In genomic region chr12:111598637-111599458, GRCh38 we compare ENCODE assay signal across 8 cellular contexts. TPM values are rescaled to one million over a fixed set of nuclear protein-coding genes. Genes with fewer than 3 reads are reported as not detected.
DNase-seq lines count a peak whose midpoint lies in the region; ATAC-seq and TF ChIP-seq lines count a peak whose summit lies in the region.

TSS of gene ATXN2 (minus strand) at chr12:111599315. CDS start at chr12:111599034, 281 bp downstream.

- H3K36me3 ChIP-seq in right atrium auricular region: no peaks in the 10 kb centered on the region

- no peaks in the 10 kb centered on the region for H3K9me3 ChIP-seq in right atrium auricular region

- H3K27me3 ChIP-seq in right atrium auricular region: no peaks in the 10 kb centered on the region

- no peak for TF ChIP-seq CTCF in right atrium auricular region (IDR thresholded peaks at IDR 0.05)

- H3K27ac ChIP-seq in right atrium auricular region: peak within 1 kb of the TSS; percentile 93 to 96

- DNase-seq in D341Med (ENCODE audit: low spot score) (peak; percentile 95), HuH-7 (ENCODE audit: low spot score) (peak; percentile 80), SK-N-DZ (ENCODE audit: low spot score) (peak; percentile 23), amniotic epithelial cell (ENCODE audit: low read depth) (peak; percentile 50), right atrium auricular region (ENCODE audit: low spot score) (no peak), pulmonary artery endothelial cell (ENCODE audit: low read depth, low spot score) (no peak), NCI-H128 (lab: John Stamatoyannopoulos, UW; ENCODE audit: unreplicated experiment) (no peak)

- ATAC-seq in GM21447 (IDR thresholded peaks at IDR 0.05; ENCODE audit: unreplicated experiment): peak; percentile 44

- H3K4me1 ChIP-seq in right atrium auricular region: peaks cover 0 to 44% of the 10 kb centered on the region in 2 donors

- peak within 1 kb of the TSS; percentile 92 to 96 for H3K4me3 ChIP-seq in right atrium auricular region

RNA-seq across cellular contexts. Expression of gene ATXN2, which starts in this region (rescaled TPM):
- polyA plus RNA-seq in SK-N-DZ (2014; cell fraction: cytosol; rRNA removed): 17.5 and 33.5 TPM in 2 replicates
- polyA plus RNA-seq in SK-N-DZ (2014; cell fraction: nucleus; rRNA removed): 42.0 and 53.1 TPM in 2 replicates
- total RNA-seq in right atrium auricular region (10 to 100 TPM; 33.4 to 36.6 TPM), pulmonary artery endothelial cell (12.3 and 20.0 TPM in 2 replicates)

Comparison
In these comparisons a context has a peak if more than half of its experiments do, and no peak if none do; other contexts are left out.
1. DNase-seq: peak in D341Med (single experiment), HuH-7 (single experiment), SK-N-DZ (single experiment) and amniotic epithelial cell (single experiment); none in right atrium auricular region (single experiment), pulmonary artery endothelial cell (single experiment) and NCI-H128 (single experiment).